ENCODE assay signal across 18 cellular contexts in genomic region chrX:19869195-19869594, GRCh38. TPM values are rescaled to one million over a fixed set of nuclear protein-coding genes. Genes with fewer than 3 reads are reported as not detected.
A peak's percentile ranks its signal among the peaks of the same experiment; 100 is the strongest.
DNase-seq lines count a peak whose midpoint lies in the region; ATAC-seq and TF ChIP-seq lines count a peak whose summit lies in the region.
"Had no signal": no experiment of that assay in that cellular context is flagged by ENCODE, and none has a peak within 500 bp of the region (broad histone marks: within the 10 kb centered on the region; RNA-seq: fewer than 3 reads in every experiment).

No MANE protein-coding gene starts in this region.

- H3K27me3 ChIP-seq in KMS-11 (ENCODE audit: insufficient read depth, low read depth): no peaks in the 10 kb centered on the region
- H3K27me3 ChIP-seq: SJCRH30, transverse colon had no signal

- peak overlapping the region; percentile 73 for H3K4me2 ChIP-seq in KMS-11

- peaks cover 86% of the 10 kb centered on the region for H3K4me1 Mint-ChIP-seq in CD14-positive monocyte
- peaks cover 64% of the 10 kb centered on the region for H3K4me1 Mint-ChIP-seq in activated naive CD8-positive, alpha-beta T cell treated with anti-CD3 and anti-CD28 coated beads for 36 hours

- no peak overlapping the region for H3K4me3 Mint-ChIP-seq in CD14-positive monocyte
- H3K4me3 Mint-ChIP-seq in activated naive CD8-positive, alpha-beta T cell treated with anti-CD3 and anti-CD28 coated beads for 36 hours: no peak overlapping the region
- H3K4me3 Mint-ChIP-seq: activated naive CD4-positive, alpha-beta T cell treated with anti-CD3 and anti-CD28 coated beads, Interleukin-2, amount 10 ng/mL, durations not matched to agents 7 days and 5 days; HFFc6 had no signal

- H3K4me3 ChIP-seq in KMS-11 (IDR thresholded peaks at IDR 0.05; ENCODE audit: insufficient read depth, low read depth, low read length): no peak overlapping the region
- H3K4me3 ChIP-seq in mucosa of descending colon: no peak overlapping the region
- H3K4me3 ChIP-seq: SJCRH30, transverse colon had no signal

- ATAC-seq in mucosa of descending colon (no peak), GM19463 (IDR thresholded peaks at IDR 0.05; ENCODE audit: unreplicated experiment) (no peak)
- ATAC-seq: left colon had no signal

- H2AFZ ChIP-seq in KMS-11 (ENCODE audit: low read depth): no peak overlapping the region

- H3K27me3 Mint-ChIP-seq in CD14-positive monocyte (ENCODE audit: low read depth in 3 of 3): peaks cover 0 to 9% (median 2%) of the 10 kb centered on the region in 3 donors
- no peaks in the 10 kb centered on the region for H3K27me3 Mint-ChIP-seq in activated naive CD8-positive, alpha-beta T cell treated with anti-CD3 and anti-CD28 coated beads for 36 hours
- H3K27me3 Mint-ChIP-seq: activated naive CD4-positive, alpha-beta T cell treated with anti-CD3 and anti-CD28 coated beads, Interleukin-2, amount 10 ng/mL, durations not matched to agents 7 days and 5 days; stimulated activated naive CD8-positive, alpha-beta T cell treated with anti-CD3 and anti-CD28 coated beads, Interleukin-15, Interleukin-2, amounts not matched to agents 100 ng/mL and 50 ng/mL, for 24 hours had no signal

- peaks cover 80% of the 10 kb centered on the region for H3K4me1 ChIP-seq in KMS-11 (ENCODE audit: low read depth, poor library complexity, severe bottlenecking)
- H3K4me1 ChIP-seq in mucosa of descending colon (ENCODE audit: low read depth): no peaks in the 10 kb centered on the region

- H3K36me3 Mint-ChIP-seq in CD14-positive monocyte: peaks cover 4 to 8% of the 10 kb centered on the region in 2 donors
- peaks cover 26% of the 10 kb centered on the region for H3K36me3 Mint-ChIP-seq in activated naive CD8-positive, alpha-beta T cell treated with anti-CD3 and anti-CD28 coated beads for 36 hours

- no peaks in the 10 kb centered on the region for H3K36me3 ChIP-seq in KMS-11 (ENCODE audit: insufficient read depth)
- no peaks in the 10 kb centered on the region for H3K36me3 ChIP-seq in mucosa of descending colon (ENCODE audit: low read depth)
- H3K36me3 ChIP-seq: SJCRH30, transverse colon had no signal

- H3K9me3 Mint-ChIP-seq in CD14-positive monocyte: peaks cover 0 to 2% (median 0%) of the 10 kb centered on the region in 7 donors
- no peaks in the 10 kb centered on the region for H3K9me3 Mint-ChIP-seq in activated naive CD8-positive, alpha-beta T cell treated with anti-CD3 and anti-CD28 coated beads for 36 hours
- H3K9me3 Mint-ChIP-seq: activated naive CD4-positive, alpha-beta T cell treated with anti-CD3 and anti-CD28 coated beads, Interleukin-2, amount 10 ng/mL, durations not matched to agents 7 days and 5 days; HFFc6; stimulated activated naive CD8-positive, alpha-beta T cell treated with anti-CD3 and anti-CD28 coated beads, Interleukin-15, Interleukin-2, amounts not matched to agents 100 ng/mL and 50 ng/mL, for 24 hours had no signal

- intact Hi-C loops in CD14-positive monocyte (cut with micrococcal nuclease) (no loop called here), mucosa of descending colon (cut with DNase I, micrococcal nuclease) (no loop called here)

- H3K79me2 ChIP-seq in KMS-11 (ENCODE audit: insufficient read depth, low read depth): peaks cover 32% of the 10 kb centered on the region; the same call in 1 of the 2 replicates

- H3K27ac ChIP-seq in KMS-11: no peak overlapping the region
- H3K27ac ChIP-seq: SJCRH30, transverse colon had no signal

- TF ChIP-seq CTCF in CD14-positive monocyte (IDR thresholded peaks at IDR 0.05) (no peak), KMS-11 (conservative IDR thresholded peaks at IDR 0.05; ENCODE audit: low read depth, low read length) (no peak), mucosa of descending colon (IDR thresholded peaks at IDR 0.05) (no peak)

- H4K20me1 ChIP-seq in KMS-11 (ENCODE audit: insufficient read depth): no peaks in the 10 kb centered on the region

- peak overlapping the region; percentile 16 to 83 (median 74) for H3K27ac Mint-ChIP-seq in CD14-positive monocyte
- peak overlapping the region; percentile 48 for H3K27ac Mint-ChIP-seq in activated naive CD8-positive, alpha-beta T cell treated with anti-CD3 and anti-CD28 coated beads for 36 hours
- H3K27ac Mint-ChIP-seq: activated naive CD4-positive, alpha-beta T cell treated with anti-CD3 and anti-CD28 coated beads, Interleukin-2, amount 10 ng/mL, durations not matched to agents 7 days and 5 days; HFFc6 had no signal

- H3K9me3 ChIP-seq in mucosa of descending colon: no peaks in the 10 kb centered on the region
- H3K9me3 ChIP-seq: SJCRH30, transverse colon had no signal

- H3K9ac ChIP-seq in KMS-11: no peak overlapping the region

- DNase-seq in NOMO-1 treated with DMSO at 0.1 percent for 48 hours (lab: John Stamatoyannopoulos, UW; ENCODE audit: unreplicated experiment): peak; percentile 18
- DNase-seq in NOMO-1 treated with dmso at 0.1 percent for 144 hours (lab: John Stamatoyannopoulos, UW; ENCODE audit: unreplicated experiment): no peak
- no peak for DNase-seq in CD14-positive monocyte (ENCODE audit: low spot score)
- no peak for DNase-seq in activated naive CD8-positive, alpha-beta T cell treated with anti-CD3 and anti-CD28 coated beads for 36 hours
- DNase-seq in stimulated activated CD4-positive, alpha-beta T cell treated with anti-CD3 and anti-CD28 coated beads, Interleukin-4, amount 100 ng/mL, for 1 hour: no peak
- no peak for DNase-seq in mucosa of descending colon
- DNase-seq: activated naive CD4-positive, alpha-beta T cell treated with anti-CD3 and anti-CD28 coated beads, Interleukin-2, amount 10 ng/mL, durations not matched to agents 7 days and 5 days; C1 segment of cervical spinal cord; HFFc6; left colon; NCI-H1105; NCI-H2081 treated with DMSO at 0.1 percent for 48 hours; NCI-H446 treated with DMSO at 0.1 percent for 48 hours; SJCRH30; transverse colon had no signal

RNA-seq across cellular contexts. Expression of gene SH3KBP1, which starts 18.2 kb away (rescaled TPM):
- 10 to 100 TPM; 59.3 to 87.7 TPM for polyA plus RNA-seq in CD14-positive monocyte
- total RNA-seq in activated naive CD8-positive, alpha-beta T cell treated with anti-CD3 and anti-CD28 coated beads for 36 hours: 10 to 100 TPM; 65.6 to 71.0 TPM
- total RNA-seq in mucosa of descending colon: 10 to 100 TPM; 31.5 to 97.2 (median 47.3) TPM
